In genomic region chr19:6800991-6801396, GRCh38 we compare ENCODE assay signal across 8 cellular contexts. TPM values are rescaled to one million over a fixed set of nuclear protein-coding genes. Genes with fewer than 3 reads are reported as not detected.
DNase-seq lines count a peak whose midpoint lies in the region; ATAC-seq, FAIRE-seq and TF ChIP-seq lines count a peak whose summit lies in the region.

No MANE protein-coding gene starts in this region.

- peak overlapping the region; percentile 76 for H3K27ac Mint-ChIP-seq in activated T-cell treated with anti-CD3 and anti-CD28 coated beads, Interleukin-2, amount 50 U/mL, for 72 hours

- H3K4me1 ChIP-seq in keratinocyte (ENCODE audit: control insufficient read depth, extremely low read depth, insufficient read depth, low read length): peaks cover 11% of the 10 kb centered on the region

- FAIRE-seq in keratinocyte (lab: Jason Lieb, UNC): peak; percentile 66

- dilution Hi-C loops in keratinocyte (cut with MboI; ENCODE audit: extremely low pct_ligation_motif_present, low sequenced_read_pairs): no loop called here

- peak overlapping the region; percentile 75 for H3K4me2 ChIP-seq in keratinocyte (ENCODE audit: control insufficient read depth, extremely low read depth, insufficient read depth, low read depth, low read length)

- H3K4me3 ChIP-seq in AG10803 (ENCODE audit: low read length) (no peak overlapping the region), keratinocyte (ENCODE audit: control insufficient read depth in 2 of 3, extremely low read depth in 1 of 3, insufficient read depth in 2 of 3, low read depth in 1 of 3, low read length in 3 of 3) (peak overlapping the region in 1 of 3 experiments; percentile 17)

- no peaks in the 10 kb centered on the region for H3K27me3 ChIP-seq in keratinocyte (ENCODE audit: control insufficient read depth, extremely low read depth, insufficient read depth, low read length)

- H3K27ac ChIP-seq in keratinocyte (ENCODE audit: control insufficient read depth, insufficient read depth, low read length): no peak overlapping the region

- peak overlapping the region; percentile 41 for H3K9ac ChIP-seq in keratinocyte (ENCODE audit: control insufficient read depth, extremely low read depth, insufficient read depth, low read length)

- peak overlapping the region; percentile 89 to 97 for H3K4me3 Mint-ChIP-seq in activated T-cell treated with anti-CD3 and anti-CD28 coated beads, Interleukin-2, amount 50 U/mL, for 72 hours

- ATAC-seq in HG03097 (IDR thresholded peaks at IDR 0.05; ENCODE audit: low FRiP score, unreplicated experiment): peak; percentile 14
- ATAC-seq in activated T-cell treated with anti-CD3 and anti-CD28 coated beads, Interleukin-2, amount 50 U/mL, for 72 hours (replicated peaks in 1 of 2): peak; percentile 4 to 6

- no peaks in the 10 kb centered on the region for H3K27me3 Mint-ChIP-seq in activated T-cell treated with anti-CD3 and anti-CD28 coated beads, Interleukin-2, amount 50 U/mL, for 72 hours (ENCODE audit: low read depth)

- DNase-seq in AG10803 (ENCODE audit: low read depth) (peak; percentile 82), keratinocyte (ENCODE audit: low read depth, low spot score) (peak; percentile 75), DMS53 (lab: John Stamatoyannopoulos, UW) (no peak), epidermal melanocyte (ENCODE audit: insufficient read length, low spot score) (no peak)
- DNase-seq in activated T-cell treated with anti-CD3 and anti-CD28 coated beads, Interleukin-2, amount 50 U/mL, for 72 hours: peak; percentile 18 to 27
- no peak for DNase-seq in stimulated activated CD4-positive, alpha-beta T cell treated with anti-CD3 and anti-CD28 coated beads, Interleukin-12 subunit alpha, Interleukin-12 subunit beta, amount 100 ng/mL, for 4 hours
- no peak for DNase-seq in stimulated activated CD4-positive, alpha-beta T cell treated with anti-CD3 and anti-CD28 coated beads, Interleukin-4, amount 100 ng/mL, for 24 hours

- no peaks in the 10 kb centered on the region for H3K79me2 ChIP-seq in keratinocyte (ENCODE audit: control insufficient read depth, insufficient read depth, low read length)

- H3K9me3 Mint-ChIP-seq in activated T-cell treated with anti-CD3 and anti-CD28 coated beads, Interleukin-2, amount 50 U/mL, for 72 hours: no peaks in the 10 kb centered on the region

- H3K36me3 ChIP-seq in keratinocyte (ENCODE audit: control insufficient read depth in 2 of 2, extremely low read depth in 1 of 2, insufficient read depth in 2 of 2, low read length in 2 of 2): no peaks in the 10 kb centered on the region

- no peaks in the 10 kb centered on the region for H3K9me3 ChIP-seq in keratinocyte (ENCODE audit: control insufficient read depth, low read depth, low read length)

- no peak for TF ChIP-seq CTCF in AG10803 (conservative IDR thresholded peaks at IDR 0.05; ENCODE audit: low read length)
- no peak for TF ChIP-seq CTCF in keratinocyte (optimal IDR thresholded peaks at IDR 0.05 in 1 of 3, IDR thresholded peaks at IDR 0.05 in 1 of 3, conservative IDR thresholded peaks at IDR 0.05 in 1 of 3; ENCODE audit: extremely low read depth in 1 of 3, insufficient read depth in 2 of 3, low read length in 3 of 3)

- peaks cover 63% of the 10 kb centered on the region for H3K4me1 Mint-ChIP-seq in activated T-cell treated with anti-CD3 and anti-CD28 coated beads, Interleukin-2, amount 50 U/mL, for 72 hours (ENCODE audit: low read depth)

- peaks cover 2 to 7% of the 10 kb centered on the region in 2 donors for H3K36me3 Mint-ChIP-seq in activated T-cell treated with anti-CD3 and anti-CD28 coated beads, Interleukin-2, amount 50 U/mL, for 72 hours (ENCODE audit: insufficient read depth in 2 of 2)

- no peaks in the 10 kb centered on the region for H3K9me1 ChIP-seq in keratinocyte (ENCODE audit: control insufficient read depth, extremely low read depth, insufficient read depth, low read length)

- H4K20me1 ChIP-seq in keratinocyte (ENCODE audit: control insufficient read depth, extremely low read depth, insufficient read depth, low read length): no peaks in the 10 kb centered on the region

- H2AFZ ChIP-seq in keratinocyte (ENCODE audit: control insufficient read depth, low read length): peak overlapping the region; percentile 80

RNA-seq across cellular contexts. Expression of gene VAV1, which starts 28.5 kb away (rescaled TPM):
- total RNA-seq in activated T-cell treated with anti-CD3 and anti-CD28 coated beads, Interleukin-2, amount 50 U/mL, for 72 hours: 100 to 1,000 TPM; 111 to 114 TPM
- polyA plus RNA-seq in keratinocyte: 0.42 to 0.61 TPM (median 0.50 TPM) in 3 replicates
- polyA plus RNA-seq in keratinocyte (2011; ENCODE audit: low read depth): 0.76 TPM
- 0.36 and 0.43 TPM in 2 replicates for polyA plus RNA-seq in keratinocyte (2011; cell fraction: cytosol; rRNA removed)
- 0.41 and 0.50 TPM in 2 replicates for polyA plus RNA-seq in keratinocyte (2011; cell fraction: nucleus; rRNA removed)
- polyA plus RNA-seq in keratinocyte (2012; ENCODE audit: low replicate concordance): 0.51 and 0.84 TPM in 2 replicates
- 0.30 to 1.5 TPM in 2 of 3 replicates, not detected in the other for polyA minus RNA-seq in keratinocyte
- polyA minus RNA-seq in keratinocyte (2011; cell fraction: cytosol; rRNA and poly(A)+ RNA removed): not detected
- 0.84 and 1.3 TPM in 2 replicates for polyA minus RNA-seq in keratinocyte (2011; cell fraction: nucleus; rRNA and poly(A)+ RNA removed)

RNA-seq across cellular contexts. Expression of gene SH2D3A, which starts 33.8 kb away (rescaled TPM):
- 10 to 100 TPM; 19.9 to 24.5 TPM for total RNA-seq in activated T-cell treated with anti-CD3 and anti-CD28 coated beads, Interleukin-2, amount 50 U/mL, for 72 hours
- polyA plus RNA-seq in keratinocyte: 24.9 to 28.9 TPM (median 28.2 TPM) in 3 replicates
- polyA plus RNA-seq in keratinocyte (2011; ENCODE audit: low read depth): 5.8 TPM
- 16.7 and 24.9 TPM in 2 replicates for polyA plus RNA-seq in keratinocyte (2011; cell fraction: cytosol; rRNA removed)
- 42.9 and 53.1 TPM in 2 replicates for polyA plus RNA-seq in keratinocyte (2011; cell fraction: nucleus; rRNA removed)
- polyA plus RNA-seq in keratinocyte (2012; ENCODE audit: low replicate concordance): 25.3 and 44.5 TPM in 2 replicates
- 21.6 to 72.1 TPM (median 22.1 TPM) in 3 replicates for polyA minus RNA-seq in keratinocyte
- 30.5 TPM for polyA minus RNA-seq in keratinocyte (2011; cell fraction: cytosol; rRNA and poly(A)+ RNA removed)
- 22.8 and 24.2 TPM in 2 replicates for polyA minus RNA-seq in keratinocyte (2011; cell fraction: nucleus; rRNA and poly(A)+ RNA removed)

Comparison
In these comparisons a context has a peak if more than half of its experiments do, and no peak if none do; other contexts are left out.
1. DNase-seq: peak in AG10803 (single experiment), activated T-cell treated with anti-CD3 and anti-CD28 coated beads, Interleukin-2, amount 50 U/mL, for 72 hours (2 of 2) and keratinocyte (single experiment); none in DMS53 (single experiment), stimulated activated CD4-positive, alpha-beta T cell treated with anti-CD3 and anti-CD28 coated beads, Interleukin-12 subunit alpha, Interleukin-12 subunit beta, amount 100 ng/mL, for 4 hours (single experiment), epidermal melanocyte (single experiment) and stimulated activated CD4-positive, alpha-beta T cell treated with anti-CD3 and anti-CD28 coated beads, Interleukin-4, amount 100 ng/mL, for 24 hours (single experiment).